Comparison of ENCODE assay signal across 13 cellular contexts in the genomic region with DNA sequence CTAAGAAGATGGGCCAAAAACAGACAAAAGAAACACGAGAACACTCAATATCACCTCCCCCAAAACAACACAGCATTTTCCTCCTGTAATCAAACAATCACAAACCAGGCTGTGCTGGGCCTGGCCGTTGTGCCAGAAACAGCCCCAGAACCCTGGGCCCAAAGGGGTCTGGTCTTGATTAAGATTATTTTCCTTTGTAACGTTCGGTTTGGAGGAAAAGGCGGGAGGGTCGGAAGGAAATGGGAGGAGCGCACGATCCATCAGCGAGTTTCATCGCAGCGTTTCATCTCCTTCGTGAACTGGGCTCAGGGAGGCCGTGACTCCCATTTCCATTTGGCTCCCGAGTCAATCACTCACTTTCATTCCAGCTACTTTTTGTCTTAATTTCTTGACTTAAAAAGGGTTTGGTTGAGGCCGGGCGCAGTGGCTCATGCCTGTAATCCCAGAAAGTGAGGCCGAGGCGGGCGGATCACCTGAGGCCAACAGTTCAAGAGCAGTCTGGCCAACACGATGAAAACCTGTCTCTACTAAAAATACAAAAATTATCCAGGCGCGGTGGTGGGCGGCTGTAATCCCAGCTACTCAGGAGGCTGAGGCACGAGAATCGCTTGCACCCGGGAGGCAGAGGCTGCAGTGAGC.
DNase-seq lines count a peak whose midpoint lies in the region; ATAC-seq and TF ChIP-seq lines count a peak whose summit lies in the region.
"Had no signal": no experiment of that assay in that cellular context is flagged by ENCODE, and none has a peak within 500 bp of the region (broad histone marks: within the 10 kb centered on the region; RNA-seq: fewer than 3 reads in every experiment).

No MANE protein-coding gene starts in this region.

- POLR2A ChIA-PET in IMR-90 (lab: Charles Lee; ENCODE audit: unreplicated experiment): no interaction called here

- H3K4me3 ChIP-seq in IMR-90 (ENCODE audit: insufficient read depth, low read depth, low read length): no peak overlapping the region
- no peak overlapping the region for H3K4me3 ChIP-seq in fibroblast of mammary gland (ENCODE audit: control insufficient read depth, low read depth, low read length)
- H3K4me3 ChIP-seq in upper lobe of left lung: no peak overlapping the region

- ATAC-seq in IMR-90 (ENCODE audit: low read depth) (no peak), upper lobe of left lung (ENCODE audit: low FRiP score in 2 of 2) (no peak), GM21360 (IDR thresholded peaks at IDR 0.05; ENCODE audit: unreplicated experiment) (no peak)
- ATAC-seq in activated naive CD8-positive, alpha-beta T cell treated with anti-CD3 and anti-CD28 coated beads, Interleukin-2, amount 50 U/mL, for 24 hours: no peak
- ATAC-seq: stimulated activated effector memory CD8-positive, alpha-beta T cell treated with anti-CD3 and anti-CD28 coated beads, Interleukin-12 subunit alpha, Interleukin-12 subunit beta, amount 100 ng/mL, for 72 hours had no signal

- H3K4me1 Mint-ChIP-seq in mesothelial cell of epicardium: peaks cover 45% of the 10 kb centered on the region
- no peaks in the 10 kb centered on the region for H3K4me1 Mint-ChIP-seq in activated naive CD8-positive, alpha-beta T cell treated with anti-CD3 and anti-CD28 coated beads, Interleukin-2, amount 50 U/mL, for 24 hours
- H3K4me1 Mint-ChIP-seq: activated CD4-positive, alpha-beta T cell treated with anti-CD3 and anti-CD28 coated beads, Interleukin-2, amount 10 ng/mL, durations not matched to agents 7 days and 5 days; CD8-positive, alpha-beta memory T cell; stimulated activated effector memory CD8-positive, alpha-beta T cell treated with anti-CD3 and anti-CD28 coated beads, Interleukin-12 subunit alpha, Interleukin-12 subunit beta, amount 100 ng/mL, for 72 hours had no signal

- WGBS in IMR-90 (ENCODE audit: extremely low coverage in 2 of 2, insufficient read length in 1 of 2), 2 experiments: 91% methylated on average over 8 of the region's 26 CpGs; no CpG with 5 or more reads in 1 of the 2 experiments
- 73 to 76% methylated on average over 26 of the region's 26 CpGs for WGBS in upper lobe of left lung, 2 donors

- H3K36me3 ChIP-seq in IMR-90 (ENCODE audit: control insufficient read depth, insufficient read depth, low read length) (peaks cover 28% of the 10 kb centered on the region), upper lobe of left lung (no peaks in the 10 kb centered on the region)

- no peak overlapping the region for H3K18ac ChIP-seq in IMR-90 (ENCODE audit: low read depth, low read length)

- H3K56ac ChIP-seq in IMR-90 (ENCODE audit: extremely low read depth, insufficient read depth, low read length): no peak overlapping the region

- peak overlapping the region; percentile 76 for H2AK9ac ChIP-seq in IMR-90 (replicated peaks; ENCODE audit: low read depth, low read length, poor library complexity)

- no peaks in the 10 kb centered on the region for H3K9me3 ChIP-seq in IMR-90 (ENCODE audit: control insufficient read depth, insufficient read depth, low read length)
- no peaks in the 10 kb centered on the region for H3K9me3 ChIP-seq in upper lobe of left lung

- TF ChIP-seq CTCF in IMR-90 (conservative IDR thresholded peaks at IDR 0.05; ENCODE audit: low read depth, low read length) (no peak), fibroblast of mammary gland (conservative IDR thresholded peaks at IDR 0.05; ENCODE audit: control insufficient read depth, insufficient read depth, low read depth, low read length) (no peak), mesothelial cell of epicardium (IDR thresholded peaks at IDR 0.05; ENCODE audit: unreplicated experiment) (no peak), upper lobe of left lung (IDR thresholded peaks at IDR 0.05) (no peak)

- H3K27me3 ChIP-seq in IMR-90 (ENCODE audit: control insufficient read depth, insufficient read depth, low read length) (no peaks in the 10 kb centered on the region), upper lobe of left lung (no peaks in the 10 kb centered on the region)

- no peak overlapping the region for H2BK20ac ChIP-seq in IMR-90 (ENCODE audit: low read depth, low read length)

- TF ChIP-seq POLR2A in IMR-90 (IDR thresholded peaks at IDR 0.05; ENCODE audit: low read depth, low read length): no peak
- TF ChIP-seq POLR2A in upper lobe of left lung (IDR thresholded peaks at IDR 0.05): no peak

- no peak overlapping the region for H3K27ac ChIP-seq in IMR-90 (ENCODE audit: insufficient read depth, low read length)
- peak overlapping the region; percentile 59 to 83 (median 80) for H3K27ac ChIP-seq in upper lobe of left lung
- H3K27ac ChIP-seq in substantia nigra (ENCODE audit: low read depth, low read length, poor library complexity, severe bottlenecking): no peak overlapping the region

- no peak overlapping the region for H4K8ac ChIP-seq in IMR-90 (ENCODE audit: low read depth in 2 of 2, low read length in 2 of 2)

- TF ChIP-seq RAD21 in IMR-90 (IDR thresholded peaks at IDR 0.05; ENCODE audit: low read length): no peak

- H3K36me3 Mint-ChIP-seq in mesothelial cell of epicardium: peaks cover 37% of the 10 kb centered on the region
- no peaks in the 10 kb centered on the region for H3K36me3 Mint-ChIP-seq in activated naive CD8-positive, alpha-beta T cell treated with anti-CD3 and anti-CD28 coated beads, Interleukin-2, amount 50 U/mL, for 24 hours (ENCODE audit: low read depth)
- H3K36me3 Mint-ChIP-seq: CD8-positive, alpha-beta memory T cell; stimulated activated effector memory CD8-positive, alpha-beta T cell treated with anti-CD3 and anti-CD28 coated beads, Interleukin-12 subunit alpha, Interleukin-12 subunit beta, amount 100 ng/mL, for 72 hours had no signal

- H3K9ac ChIP-seq in IMR-90 (ENCODE audit: low read depth, low read length): no peak overlapping the region

- intact Hi-C loops in IMR-90 (cut with micrococcal nuclease): no loop called here

- H3K4ac ChIP-seq in IMR-90 (ENCODE audit: low read depth, low read length): no peak overlapping the region

- no peak for DNase-seq in IMR-90
- DNase-seq in fibroblast of mammary gland (ENCODE audit: low read depth): peak; percentile 65
- DNase-seq in mesothelial cell of epicardium (ENCODE audit: low spot score in 2 of 2, unreplicated experiment in 2 of 2): no peak
- no peak for DNase-seq in upper lobe of left lung
- DNase-seq in activated naive CD8-positive, alpha-beta T cell treated with anti-CD3 and anti-CD28 coated beads, Interleukin-2, amount 50 U/mL, for 24 hours: no peak
- no peak for DNase-seq in substantia nigra (lab: John Stamatoyannopoulos, UW)
- DNase-seq: activated CD4-positive, alpha-beta T cell treated with anti-CD3 and anti-CD28 coated beads, Interleukin-2, amount 10 ng/mL, durations not matched to agents 7 days and 5 days; CD8-positive, alpha-beta memory T cell; NCI-H1417; NCI-H510A treated with DMSO at 0.1 percent for 48 hours; stimulated activated CD4-positive, alpha-beta T cell treated with anti-CD3 and anti-CD28 coated beads, Interleukin-2, amount 100 ng/mL, for 48 hours had no signal

- no peaks in the 10 kb centered on the region for H3K27me3 Mint-ChIP-seq in mesothelial cell of epicardium (ENCODE audit: low read depth)
- peaks cover 6% of the 10 kb centered on the region for H3K27me3 Mint-ChIP-seq in activated naive CD8-positive, alpha-beta T cell treated with anti-CD3 and anti-CD28 coated beads, Interleukin-2, amount 50 U/mL, for 24 hours
- H3K27me3 Mint-ChIP-seq: activated CD4-positive, alpha-beta T cell treated with anti-CD3 and anti-CD28 coated beads, Interleukin-2, amount 10 ng/mL, durations not matched to agents 7 days and 5 days had no signal

- H3K14ac ChIP-seq in IMR-90 (replicated peaks; ENCODE audit: low read depth, low read length): no peak overlapping the region

- BruUV-seq in IMR-90 (replicated peaks; lab: Mats Ljungman, UMichigan): no TSS peak

- H3K9me1 ChIP-seq in IMR-90 (ENCODE audit: insufficient read depth, low read length): peaks cover 15% of the 10 kb centered on the region

- no peak for TF ChIP-seq EP300 in upper lobe of left lung (IDR thresholded peaks at IDR 0.05)

- H3K79me1 ChIP-seq in IMR-90 (ENCODE audit: low read depth in 1 of 2, low read length in 2 of 2): peaks cover 48 to 70% of the 10 kb centered on the region in 2 experiments

- H3K9me3 Mint-ChIP-seq in mesothelial cell of epicardium: peaks cover 4% of the 10 kb centered on the region
- H3K9me3 Mint-ChIP-seq in activated naive CD8-positive, alpha-beta T cell treated with anti-CD3 and anti-CD28 coated beads, Interleukin-2, amount 50 U/mL, for 24 hours: no peaks in the 10 kb centered on the region
- H3K9me3 Mint-ChIP-seq: activated CD4-positive, alpha-beta T cell treated with anti-CD3 and anti-CD28 coated beads, Interleukin-2, amount 10 ng/mL, durations not matched to agents 7 days and 5 days; CD8-positive, alpha-beta memory T cell; stimulated activated effector memory CD8-positive, alpha-beta T cell treated with anti-CD3 and anti-CD28 coated beads, Interleukin-12 subunit alpha, Interleukin-12 subunit beta, amount 100 ng/mL, for 72 hours had no signal

- no peak overlapping the region; the same call in 1 of the 2 replicates for H2AK5ac ChIP-seq in IMR-90 (ENCODE audit: low read depth, low read length)

- H3K27ac Mint-ChIP-seq in mesothelial cell of epicardium: peak overlapping the region; percentile 90
- H3K27ac Mint-ChIP-seq in activated naive CD8-positive, alpha-beta T cell treated with anti-CD3 and anti-CD28 coated beads, Interleukin-2, amount 50 U/mL, for 24 hours: no peak overlapping the region
- H3K27ac Mint-ChIP-seq: activated CD4-positive, alpha-beta T cell treated with anti-CD3 and anti-CD28 coated beads, Interleukin-2, amount 10 ng/mL, durations not matched to agents 7 days and 5 days; CD8-positive, alpha-beta memory T cell; stimulated activated effector memory CD8-positive, alpha-beta T cell treated with anti-CD3 and anti-CD28 coated beads, Interleukin-12 subunit alpha, Interleukin-12 subunit beta, amount 100 ng/mL, for 72 hours had no signal

- H3K4me2 ChIP-seq in IMR-90 (ENCODE audit: low read depth, low read length): no peak overlapping the region

- in situ Hi-C loops in IMR-90 (cut with MboI; ENCODE audit: low sequenced_read_pairs): no loop called here

- peaks cover 66% of the 10 kb centered on the region for H4K20me1 ChIP-seq in IMR-90 (ENCODE audit: insufficient read depth, low read length)

- H3K4me1 ChIP-seq in IMR-90 (ENCODE audit: control insufficient read depth, insufficient read depth, low read length) (peaks cover 7% of the 10 kb centered on the region), upper lobe of left lung (peaks cover 9 to 26% (median 15%) of the 10 kb centered on the region in 4 donors)

- dilution Hi-C loops in IMR-90 (cut with HindIII; ENCODE audit: low sequenced_read_pairs, unreplicated experiment): no loop called here

- H2BK15ac ChIP-seq in IMR-90 (ENCODE audit: low read depth, low read length): no peak overlapping the region

- no peak overlapping the region for H3K23ac ChIP-seq in IMR-90 (ENCODE audit: low read depth, low read length)

- H3K4me3 Mint-ChIP-seq in mesothelial cell of epicardium: no peak overlapping the region
- H3K4me3 Mint-ChIP-seq in activated naive CD8-positive, alpha-beta T cell treated with anti-CD3 and anti-CD28 coated beads, Interleukin-2, amount 50 U/mL, for 24 hours: no peak overlapping the region
- H3K4me3 Mint-ChIP-seq: activated CD4-positive, alpha-beta T cell treated with anti-CD3 and anti-CD28 coated beads, Interleukin-2, amount 10 ng/mL, durations not matched to agents 7 days and 5 days; CD8-positive, alpha-beta memory T cell; stimulated activated effector memory CD8-positive, alpha-beta T cell treated with anti-CD3 and anti-CD28 coated beads, Interleukin-12 subunit alpha, Interleukin-12 subunit beta, amount 100 ng/mL, for 72 hours had no signal

- CTCF ChIA-PET in IMR-90 (lab: Yijun Ruan, JAX): no interaction called here

- no peak overlapping the region for H2BK120ac ChIP-seq in IMR-90 (ENCODE audit: low read depth, low read length)

- no peak overlapping the region for H2AFZ ChIP-seq in IMR-90 (replicated peaks; ENCODE audit: low read length, poor library complexity)

- no peak overlapping the region for H2BK5ac ChIP-seq in IMR-90 (ENCODE audit: low read depth, low read length, poor library complexity, severe bottlenecking)

- no peak overlapping the region for H4K5ac ChIP-seq in IMR-90 (ENCODE audit: low read depth, low read length)

- no peak overlapping the region for H4K91ac ChIP-seq in IMR-90 (ENCODE audit: insufficient read depth, low read depth, low read length)

Comparison
In these comparisons a context has a peak if more than half of its experiments do, and no peak if none do; other contexts are left out.
1. H3K27ac ChIP-seq: peak in upper lobe of left lung (4 of 4); none in IMR-90 (single experiment) and substantia nigra (single experiment).